ENCODE assay signal across 13 cellular contexts in the genomic region with DNA sequence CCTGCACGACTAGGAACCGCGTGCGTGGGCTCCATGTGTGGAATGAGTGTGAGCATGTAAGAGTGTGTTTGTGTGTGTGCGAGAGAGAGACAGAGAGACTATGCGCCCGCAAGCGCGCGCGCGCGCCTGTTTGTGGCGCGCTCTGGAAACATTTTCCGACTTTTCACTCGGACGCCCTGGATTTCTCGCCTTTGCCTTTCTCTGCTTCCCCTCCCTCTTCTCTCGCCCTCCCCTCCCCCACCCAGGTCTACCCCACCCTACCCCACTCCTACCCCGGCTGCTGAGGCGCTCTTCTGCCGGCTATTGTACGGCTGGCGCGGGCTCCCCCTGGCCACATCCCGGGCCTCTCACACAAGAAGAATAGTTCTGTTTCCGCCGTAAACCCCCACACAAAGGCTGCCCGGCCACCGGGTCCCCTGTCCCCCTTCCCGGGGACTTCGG. TPM values are rescaled to one million over a fixed set of nuclear protein-coding genes. Genes with fewer than 3 reads are reported as not detected.
DNase-seq lines count a peak whose midpoint lies in the region; ATAC-seq and TF ChIP-seq lines count a peak whose summit lies in the region.
"Had no signal": no experiment of that assay in that cellular context is flagged by ENCODE, and none has a peak within 500 bp of the region (broad histone marks: within the 10 kb centered on the region; RNA-seq: fewer than 3 reads in every experiment).

No MANE protein-coding gene starts in this region.

- peaks cover 92% of the 10 kb centered on the region for H3K27me3 ChIP-seq in HL-60 (ENCODE audit: insufficient read depth, poor library complexity, severe bottlenecking)
- peaks cover 91% of the 10 kb centered on the region for H3K27me3 ChIP-seq in neuron (ENCODE audit: insufficient read depth, low read length)

- TF ChIP-seq CTCF in HL-60 (IDR thresholded peaks at IDR 0.05; ENCODE audit: insufficient read depth, low read length) (no peak), WTC11 (IDR thresholded peaks at IDR 0.05) (no peak)

- POLR2A ChIA-PET in WTC11 (lab: Charles Lee) = interaction anchor here (0.7 to 1.4 kb wide), 2 partner anchors 9 to 132 kb away, joined by 3 to 5 read pairs; no protein-coding TSS in a partner anchor

- H3K9me3 ChIP-seq in neuron (ENCODE audit: low read length) = no peaks in the 10 kb centered on the region

- H2AFZ ChIP-seq in neuron (ENCODE audit: low read depth, low read length) = peak overlapping the region; percentile 74

- H3K4me1 Mint-ChIP-seq in WTC11 = peaks cover 53% of the 10 kb centered on the region

- ATAC-seq in WTC11 (no peak), HG02852 (IDR thresholded peaks at IDR 0.05; ENCODE audit: unreplicated experiment) (no peak), HG03159 (IDR thresholded peaks at IDR 0.05; ENCODE audit: unreplicated experiment) (no peak)

- CTCF ChIA-PET in WTC11 (lab: Charles Lee) = interaction anchor here (0.6 to 3.0 kb wide), 7 partner anchors 15 to 263 kb away, joined by 3 to 14 read pairs (median 5); no protein-coding TSS in a partner anchor

- H3K36me3 Mint-ChIP-seq in WTC11 = no peaks in the 10 kb centered on the region
- H3K36me3 Mint-ChIP-seq: activated naive CD4-positive, alpha-beta T cell treated with anti-CD3 and anti-CD28 coated beads, Interleukin-2, amount 10 ng/mL, durations not matched to agents 7 days and 5 days had no signal

- no peak overlapping the region for H3K27ac Mint-ChIP-seq in WTC11
- H3K27ac Mint-ChIP-seq: activated naive CD4-positive, alpha-beta T cell treated with anti-CD3 and anti-CD28 coated beads, Interleukin-2, amount 10 ng/mL, durations not matched to agents 7 days and 5 days had no signal

- peak overlapping the region; percentile 77 for H3K4me3 Mint-ChIP-seq in WTC11
- H3K4me3 Mint-ChIP-seq: activated naive CD4-positive, alpha-beta T cell treated with anti-CD3 and anti-CD28 coated beads, Interleukin-2, amount 10 ng/mL, durations not matched to agents 7 days and 5 days had no signal

- H3K36me3 ChIP-seq in neuron (ENCODE audit: insufficient read depth, low read length) = no peaks in the 10 kb centered on the region

- H3K9me3 Mint-ChIP-seq in WTC11 = no peaks in the 10 kb centered on the region
- H3K9me3 Mint-ChIP-seq: activated naive CD4-positive, alpha-beta T cell treated with anti-CD3 and anti-CD28 coated beads, Interleukin-2, amount 10 ng/mL, durations not matched to agents 7 days and 5 days had no signal

- peak; percentile 62 for DNase-seq in DMS53 (lab: John Stamatoyannopoulos, UW)
- no peak for DNase-seq in DMS53 treated with DMSO at 0.1 percent for 48 hours (lab: John Stamatoyannopoulos, UW; ENCODE audit: unreplicated experiment)
- DNase-seq in HL-60 (ENCODE audit: low read depth in 1 of 2, low spot score in 1 of 2) = no peak
- peak; percentile 45 for DNase-seq in WTC11 (ENCODE audit: low spot score)
- DNase-seq in NCI-H2196 treated with DMSO at 0.1 percent for 48 hours (lab: John Stamatoyannopoulos, UW; ENCODE audit: unreplicated experiment) = no peak
- DNase-seq: activated naive CD4-positive, alpha-beta T cell treated with anti-CD3 and anti-CD28 coated beads, Interleukin-2, amount 10 ng/mL, durations not matched to agents 7 days and 5 days; GOT3; MM.1S; OCI-M1 had no signal

- H3K4me3 ChIP-seq in HL-60 (replicated peaks; ENCODE audit: insufficient read depth, low read length) = peak overlapping the region; percentile 13; the same call in 1 of the 2 replicates
- peak overlapping the region; percentile 45 for H3K4me3 ChIP-seq in neuron (ENCODE audit: low read length)

- no peak overlapping the region for H3K27ac ChIP-seq in HL-60 (replicated peaks)

- peaks cover 95% of the 10 kb centered on the region for H3K27me3 Mint-ChIP-seq in WTC11 (ENCODE audit: low read depth)

- peaks cover 29% of the 10 kb centered on the region for H3K4me1 ChIP-seq in neuron (ENCODE audit: insufficient read depth, low read length)

TF ChIP-seq in WTC11, 78 proteins besides CTCF, POLR2A, EP300 and RAD21:
- TF ChIP-seq NFATC4 (CRISPR knock-in tag; IDR thresholded peaks at IDR 0.05) (no peak), ZNF121 (CRISPR knock-in tag; IDR thresholded peaks at IDR 0.05) (no peak), ZNF416 (CRISPR knock-in tag; IDR thresholded peaks at IDR 0.05) (no peak), GTF2I (CRISPR knock-in tag; conservative IDR thresholded peaks at IDR 0.05) (no peak)
- TF ChIP-seq, protein P1, sequence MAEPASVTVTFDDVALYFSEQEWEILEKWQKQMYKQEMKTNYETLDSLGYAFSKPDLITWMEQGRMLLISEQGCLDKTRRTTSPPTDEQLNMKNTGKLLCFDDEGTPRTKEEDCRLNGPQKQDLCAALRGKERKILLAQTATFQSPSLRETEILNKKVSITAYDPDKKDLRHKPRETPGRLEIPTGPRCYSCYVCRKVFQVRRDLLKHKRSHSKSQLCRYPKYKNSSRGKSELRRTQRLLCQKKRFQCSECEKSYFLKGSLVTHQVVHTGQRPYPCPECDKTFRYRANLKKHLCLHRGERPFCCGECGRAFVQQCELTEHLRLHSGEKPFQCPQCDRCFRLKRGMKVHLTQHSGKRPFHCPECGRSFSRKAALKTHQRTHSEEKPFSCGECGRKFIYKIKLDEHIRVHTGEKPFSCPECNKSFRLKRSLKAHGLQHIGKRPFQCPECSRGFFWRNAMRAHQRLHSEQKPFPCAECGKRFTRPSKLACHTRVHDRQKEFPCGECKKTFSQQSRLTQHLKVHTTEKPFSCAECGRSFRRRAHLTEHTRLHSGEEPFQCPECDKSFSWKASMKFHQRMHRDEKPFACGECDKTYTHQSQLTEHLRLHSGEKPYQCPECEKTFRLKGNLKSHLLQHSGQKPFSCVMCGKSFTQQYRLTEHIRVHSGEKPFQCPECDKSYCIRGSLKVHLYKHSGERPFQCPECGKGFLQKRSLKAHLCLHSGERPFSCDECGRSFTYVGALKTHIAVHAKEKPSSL (CRISPR knock-in tag; conservative IDR thresholded peaks at IDR 0.05) = no peak
- TF ChIP-seq, protein P2, sequence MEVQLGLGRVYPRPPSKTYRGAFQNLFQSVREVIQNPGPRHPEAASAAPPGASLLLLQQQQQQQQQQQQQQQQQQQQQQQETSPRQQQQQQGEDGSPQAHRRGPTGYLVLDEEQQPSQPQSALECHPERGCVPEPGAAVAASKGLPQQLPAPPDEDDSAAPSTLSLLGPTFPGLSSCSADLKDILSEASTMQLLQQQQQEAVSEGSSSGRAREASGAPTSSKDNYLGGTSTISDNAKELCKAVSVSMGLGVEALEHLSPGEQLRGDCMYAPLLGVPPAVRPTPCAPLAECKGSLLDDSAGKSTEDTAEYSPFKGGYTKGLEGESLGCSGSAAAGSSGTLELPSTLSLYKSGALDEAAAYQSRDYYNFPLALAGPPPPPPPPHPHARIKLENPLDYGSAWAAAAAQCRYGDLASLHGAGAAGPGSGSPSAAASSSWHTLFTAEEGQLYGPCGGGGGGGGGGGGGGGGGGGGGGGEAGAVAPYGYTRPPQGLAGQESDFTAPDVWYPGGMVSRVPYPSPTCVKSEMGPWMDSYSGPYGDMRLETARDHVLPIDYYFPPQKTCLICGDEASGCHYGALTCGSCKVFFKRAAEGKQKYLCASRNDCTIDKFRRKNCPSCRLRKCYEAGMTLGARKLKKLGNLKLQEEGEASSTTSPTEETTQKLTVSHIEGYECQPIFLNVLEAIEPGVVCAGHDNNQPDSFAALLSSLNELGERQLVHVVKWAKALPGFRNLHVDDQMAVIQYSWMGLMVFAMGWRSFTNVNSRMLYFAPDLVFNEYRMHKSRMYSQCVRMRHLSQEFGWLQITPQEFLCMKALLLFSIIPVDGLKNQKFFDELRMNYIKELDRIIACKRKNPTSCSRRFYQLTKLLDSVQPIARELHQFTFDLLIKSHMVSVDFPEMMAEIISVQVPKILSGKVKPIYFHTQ (CRISPR knock-in tag; IDR thresholded peaks at IDR 0.05) = no peak

RNA-seq across cellular contexts. Expression of a gene that starts 7.0 kb away (rescaled TPM):
- total RNA-seq in WTC11 (2021) = 6.2 to 13.2 TPM (median 6.6 TPM) in 3 replicates
- total RNA-seq: G401 had no signal

Comparison
In these comparisons a context has a peak if more than half of its experiments do, and no peak if none do; other contexts are left out.
1. DNase-seq: peak in DMS53 (single experiment) and WTC11 (single experiment); none in DMS53 treated with DMSO at 0.1 percent for 48 hours (single experiment), HL-60 (0 of 2) and NCI-H2196 treated with DMSO at 0.1 percent for 48 hours (single experiment).